In genomic region chr5:7983433-7983832, GRCh38 we compare ENCODE assay signal across 2 cellular contexts.
TF ChIP-seq lines count a peak whose summit lies in the region.

No MANE protein-coding gene starts in this region.

TF ChIP-seq in IMR-90, 13 proteins besides CTCF, POLR2A, EP300 and RAD21:
- no peak for TF ChIP-seq RCOR1 (IDR thresholded peaks at IDR 0.05; ENCODE audit: insufficient replicate concordance, low read length)
- no peak for TF ChIP-seq USF2 (IDR thresholded peaks at IDR 0.05; ENCODE audit: low read depth, low read length)
- TF ChIP-seq CHD1 (IDR thresholded peaks at IDR 0.05; ENCODE audit: low read depth, low read length): no peak
- TF ChIP-seq CEBPB (IDR thresholded peaks at IDR 0.05; ENCODE audit: low read depth, low read length): no peak
- no peak for TF ChIP-seq NFE2L2 (IDR thresholded peaks at IDR 0.05; ENCODE audit: low read depth, low read length)
- no peak for TF ChIP-seq FOS (IDR thresholded peaks at IDR 0.05; ENCODE audit: low read depth, low read length)
- TF ChIP-seq MXI1 (IDR thresholded peaks at IDR 0.05; ENCODE audit: borderline replicate concordance, low read depth, low read length): no peak
- no peak for TF ChIP-seq MAFK (IDR thresholded peaks at IDR 0.05; ENCODE audit: low read depth, low read length)
- TF ChIP-seq BHLHE40 (IDR thresholded peaks at IDR 0.05; ENCODE audit: low read depth, low read length): no peak
- TF ChIP-seq RFX5 (IDR thresholded peaks at IDR 0.05; ENCODE audit: low read depth, low read length): no peak

TF ChIP-seq in K562, 482 proteins besides CTCF, POLR2A, EP300 and RAD21:
- TF ChIP-seq THAP7 (CRISPR knock-in tag; IDR thresholded peaks at IDR 0.05): no peak
- no peak for TF ChIP-seq DPF2 (IDR thresholded peaks at IDR 0.05)
- TF ChIP-seq BACH1 (tag; IDR thresholded peaks at IDR 0.05): no peak
- no peak for TF ChIP-seq RFX1 (IDR thresholded peaks at IDR 0.05)
- no peak for TF ChIP-seq ATF6 (CRISPR knock-in tag; IDR thresholded peaks at IDR 0.05)
- TF ChIP-seq ZFP91 (CRISPR knock-in tag; IDR thresholded peaks at IDR 0.05): no peak
- no peak for TF ChIP-seq MXI1 (IDR thresholded peaks at IDR 0.05; ENCODE audit: low read depth, low read length)
- no peak for TF ChIP-seq ZBTB33 (CRISPR knock-in tag; IDR thresholded peaks at IDR 0.05)
- no peak for TF ChIP-seq EWSR1 (IDR thresholded peaks at IDR 0.05; ENCODE audit: borderline replicate concordance, low read depth, partially characterized antibody)
- TF ChIP-seq SIN3B (IDR thresholded peaks at IDR 0.05; ENCODE audit: low read depth): no peak
- TF ChIP-seq JUND (IDR thresholded peaks at IDR 0.05; ENCODE audit: borderline replicate concordance, low read depth, low read length): no peak
- no peak for TF ChIP-seq JUND (tag; IDR thresholded peaks at IDR 0.05; ENCODE audit: borderline replicate concordance, low read depth, low read length)
- TF ChIP-seq DEAF1 (CRISPR knock-in tag; IDR thresholded peaks at IDR 0.05): no peak
- no peak for TF ChIP-seq KDM4B (IDR thresholded peaks at IDR 0.05; ENCODE audit: borderline replicate concordance in 2 of 2, low read depth in 1 of 2)
- TF ChIP-seq COPS2 (conservative IDR thresholded peaks at IDR 0.05): no peak
- no peak for TF ChIP-seq ZBTB9 (CRISPR knock-in tag; IDR thresholded peaks at IDR 0.05)
- no peak for TF ChIP-seq HCFC1 (IDR thresholded peaks at IDR 0.05; ENCODE audit: low read depth, low read length)
- TF ChIP-seq RBM22 (IDR thresholded peaks at IDR 0.05; ENCODE audit: low read depth, low read length, poor library complexity, severe bottlenecking): no peak
- no peak for TF ChIP-seq ZBTB8A (IDR thresholded peaks at IDR 0.05; ENCODE audit: partially characterized antibody)
